In genomic region chr12:63238892-63239291, GRCh38 we compare ENCODE assay signal across 17 cellular contexts.
"Had no signal": no experiment of that assay in that cellular context is flagged by ENCODE, and none has a peak within 500 bp of the region (broad histone marks: within the 10 kb centered on the region; RNA-seq: fewer than 3 reads in every experiment).

No MANE protein-coding gene starts in this region.

- ATAC-seq: body of pancreas; left colon; natural killer cell treated with Interleukin-12 subunit alpha and Interleukin-12 subunit beta and Interleukin-15 and Interleukin-18, amount 100 ng/mL, for 72 hours had no signal

- H3K4me1 ChIP-seq: body of pancreas, prostate gland, right atrium auricular region had no signal

- H3K36me3 ChIP-seq: prostate gland, right atrium auricular region, thoracic aorta had no signal

- DNase-seq: activated CD4-positive, alpha-beta memory T cell treated with anti-CD3 and anti-CD28 coated beads, Interleukin-2, amount 10 ng/mL, durations not matched to agents 7 days and 5 days; activated CD4-positive, alpha-beta T cell treated with anti-CD3 and anti-CD28 coated beads for 4 hours; activated CD4-positive, CD25-positive, alpha-beta regulatory T cell; activated gamma-delta T cell treated with Interleukin-2 at 50 U/mL for 16 hours; anterior cingulate cortex; body of pancreas; dermis blood vessel endothelial cell; effector CD8-positive, alpha-beta T cell; hypothalamus; left colon; stimulated activated CD4-positive, alpha-beta T cell treated with anti-CD3 and anti-CD28 coated beads, Interleukin-4, amount 100 ng/mL, for 24 hours; stimulated activated naive CD4-positive, alpha-beta T cell treated with Interleukin-2 at 50 U/mL for 16 hours; T-helper 1 cell had no signal

- H3K27me3 ChIP-seq: body of pancreas, right atrium auricular region had no signal

- H3K27ac ChIP-seq: body of pancreas, prostate gland, right atrium auricular region, thoracic aorta had no signal

- H3K4me3 ChIP-seq: body of pancreas, prostate gland, right atrium auricular region, thoracic aorta had no signal

- H3K9me3 ChIP-seq: body of pancreas, prostate gland, thoracic aorta had no signal
